8 cellular contexts compared by ENCODE assay signal in the genomic region with DNA sequence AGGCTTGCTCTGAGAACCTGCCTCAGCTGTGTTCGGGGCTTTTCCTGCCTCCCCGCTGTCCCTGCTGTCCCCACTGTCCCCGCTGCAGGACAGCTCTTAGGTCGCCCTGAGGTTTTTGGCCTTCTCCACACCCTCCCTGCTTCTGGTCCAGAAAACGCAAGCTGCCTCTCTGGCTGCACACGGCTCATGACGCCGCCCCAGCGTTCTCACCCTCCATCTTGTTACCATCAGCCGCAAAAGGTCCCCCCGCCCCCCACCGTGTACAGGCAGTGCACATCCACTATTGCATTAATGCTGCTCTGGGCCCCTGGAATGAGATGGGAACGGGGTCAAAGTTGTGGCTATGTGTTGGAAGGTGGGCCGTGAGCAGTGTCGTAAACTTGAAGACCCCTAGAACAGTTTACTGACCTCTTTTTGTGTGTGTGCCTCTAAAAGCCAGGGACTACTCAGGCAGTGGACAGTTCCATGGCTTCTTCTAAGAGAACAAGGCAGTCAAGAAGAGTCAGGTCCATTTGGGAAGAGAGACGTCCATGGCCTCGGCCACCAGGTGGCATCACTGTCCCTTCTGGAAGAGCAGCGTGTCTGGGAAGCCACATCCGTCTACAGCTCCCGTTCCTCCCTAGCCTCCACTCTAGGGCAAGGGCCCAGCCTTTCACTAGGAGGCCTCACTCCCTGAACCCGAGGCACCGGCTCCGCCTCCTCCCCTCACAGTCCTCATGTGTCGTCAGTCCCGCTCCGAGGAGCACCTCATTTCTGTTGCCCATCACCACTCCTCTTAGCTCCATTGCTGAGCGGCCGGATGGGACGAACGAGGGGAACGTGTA. TPM values are rescaled to one million over a fixed set of nuclear protein-coding genes. Genes with fewer than 3 reads are reported as not detected.
DNase-seq lines count a peak whose midpoint lies in the region; ATAC-seq and TF ChIP-seq lines count a peak whose summit lies in the region.

No MANE protein-coding gene starts in this region.

- H3K36me3 ChIP-seq in CD8-positive, alpha-beta T cell (ENCODE audit: insufficient read depth, low read length), result no peaks in the 10 kb centered on the region
- H3K36me3 ChIP-seq in WERI-Rb-1 (peaks cover 49% of the 10 kb centered on the region), breast epithelium (no peaks in the 10 kb centered on the region)

- no peak overlapping the region for H3K27ac ChIP-seq in CD8-positive, alpha-beta T cell (ENCODE audit: low read depth, low read length)
- no peak overlapping the region for H3K27ac ChIP-seq in H9 (ENCODE audit: insufficient read length, low read depth, low read length)
- no peak overlapping the region for H3K27ac ChIP-seq in WERI-Rb-1
- H3K27ac ChIP-seq in breast epithelium, result peak overlapping the region in 1 of 2 donors; percentile 71

- no peak overlapping the region for H2BK120ac ChIP-seq in H9 (ENCODE audit: low read depth, low read length, poor library complexity, severe bottlenecking)

- CTCF ChIA-PET in CD8-positive, alpha-beta T cell (lab: Charles Lee), result interaction anchor here (1.0 to 1.8 kb wide), 5 partner anchors 30 to 465 kb away, joined by 3 to 8 read pairs (median 4); no protein-coding TSS in a partner anchor

- no peak overlapping the region for H4K8ac ChIP-seq in H9 (replicated peaks; ENCODE audit: insufficient read length, low read depth, low read length)

- no peak overlapping the region for H2AFZ ChIP-seq in H9 (ENCODE audit: low read length)

- no CpG with 5 or more reads among the region's 31 CpGs for WGBS in H9 (ENCODE audit: extremely low coverage, insufficient read length, low lambda C conversion rate)

- no peak overlapping the region for H3T11ph ChIP-seq in H9 (ENCODE audit: low read length)

- H3K27ac Mint-ChIP-seq in CD8-positive, alpha-beta T cell, result no peak overlapping the region
- peak overlapping the region in 2 of 3 experiments; percentile 5 to 46; a peak in 1 of 7 replicates for H3K27ac Mint-ChIP-seq in H9

- no peak overlapping the region for H3K14ac ChIP-seq in H9 (ENCODE audit: insufficient read depth, low read length)

- no peak overlapping the region for H3K23ac ChIP-seq in H9 (ENCODE audit: insufficient read length, low read depth, low read length)

- no peaks in the 10 kb centered on the region for H3K79me2 ChIP-seq in H9 (ENCODE audit: insufficient read depth, low read length)

- no peak for TF ChIP-seq POLR2A in breast epithelium (IDR thresholded peaks at IDR 0.05)

- no peak overlapping the region for H4K5ac ChIP-seq in H9 (ENCODE audit: insufficient read length, low read depth, low read length)

- no peaks in the 10 kb centered on the region for H3K9me3 Mint-ChIP-seq in CD8-positive, alpha-beta T cell
- no peaks in the 10 kb centered on the region for H3K9me3 Mint-ChIP-seq in H9

- H3K4me2 ChIP-seq in H9 (ENCODE audit: insufficient read depth, insufficient read length, low read length), result no peak overlapping the region

- no peaks in the 10 kb centered on the region for H3K27me3 ChIP-seq in CD8-positive, alpha-beta T cell (ENCODE audit: insufficient read depth, low read length)
- H3K27me3 ChIP-seq in H9 (ENCODE audit: insufficient read depth, low read length), result no peaks in the 10 kb centered on the region
- no peaks in the 10 kb centered on the region for H3K27me3 ChIP-seq in WERI-Rb-1 (ENCODE audit: insufficient read depth, low read depth, severe bottlenecking)
- H3K27me3 ChIP-seq in breast epithelium, result no peaks in the 10 kb centered on the region

- DNase-seq in CD8-positive, alpha-beta T cell, result peak; percentile 16 to 79 (median 57)
- DNase-seq in H9 (peak; percentile 97), NCI-H2227 (lab: John Stamatoyannopoulos, UW; ENCODE audit: unreplicated experiment) (peak; percentile 93), WERI-Rb-1 (peak; percentile 90), breast epithelium (ENCODE audit: low spot score in 2 of 2) (peak; percentile 84 to 85), islet precursor cell (peak; percentile 97)
- peak; percentile 29 to 49 for DNase-seq in stimulated activated CD4-positive, alpha-beta T cell treated with anti-CD3 and anti-CD28 coated beads, Interleukin-15, amount 100 ng/mL, for 1 hour (ENCODE audit: low read depth in 1 of 2, low spot score in 1 of 2)

- no peak overlapping the region for H3K56ac ChIP-seq in H9 (ENCODE audit: insufficient read length, low read depth, low read length)

- H2BK5ac ChIP-seq in H9 (ENCODE audit: insufficient read length, low read length), result no peak overlapping the region

- H3K36me3 Mint-ChIP-seq in CD8-positive, alpha-beta T cell, result no peaks in the 10 kb centered on the region
- H3K36me3 Mint-ChIP-seq in H9 (ENCODE audit: insufficient read depth in 1 of 3, low read depth in 3 of 3), result peaks cover 0 to 1% (median 0%) of the 10 kb centered on the region in 3 experiments; a peak in 2 of 7 replicates

- no peak overlapping the region for H3K18ac ChIP-seq in H9 (ENCODE audit: insufficient read length, low read depth, low read length)

- H2BK12ac ChIP-seq in H9 (ENCODE audit: insufficient read length, low read depth, low read length), result no peak overlapping the region

- POLR2A ChIA-PET in CD8-positive, alpha-beta T cell (lab: Charles Lee), result no interaction called here

- no peaks in the 10 kb centered on the region for H3K79me1 ChIP-seq in H9 (ENCODE audit: insufficient read depth, low read depth, low read length, poor library complexity, severe bottlenecking)

- H4K91ac ChIP-seq in H9 (ENCODE audit: insufficient read length, low read depth, low read length), result no peak overlapping the region

- H4K20me1 ChIP-seq in H9 (ENCODE audit: control insufficient read depth, insufficient read depth, insufficient read length), result no peaks in the 10 kb centered on the region

- peak; percentile 62 for ATAC-seq in CD8-positive, alpha-beta T cell
- no peak for ATAC-seq in HG03159 (IDR thresholded peaks at IDR 0.05; ENCODE audit: unreplicated experiment)

- H3K4me1 Mint-ChIP-seq in CD8-positive, alpha-beta T cell (ENCODE audit: low read depth), result peaks cover 4% of the 10 kb centered on the region
- peaks cover 13 to 14% of the 10 kb centered on the region in 2 experiments for H3K4me1 Mint-ChIP-seq in H9

- H3K9me3 ChIP-seq in CD8-positive, alpha-beta T cell (ENCODE audit: low read length), result no peaks in the 10 kb centered on the region
- no peaks in the 10 kb centered on the region for H3K9me3 ChIP-seq in H9 (ENCODE audit: control insufficient read depth, low read depth, low read length)
- no peaks in the 10 kb centered on the region for H3K9me3 ChIP-seq in WERI-Rb-1 (ENCODE audit: severe bottlenecking)
- H3K9me3 ChIP-seq in breast epithelium, result no peaks in the 10 kb centered on the region

- no peak overlapping the region for H3K4ac ChIP-seq in H9 (ENCODE audit: low read depth, low read length)

- H2BK15ac ChIP-seq in H9 (ENCODE audit: low read depth, low read length), result no peak overlapping the region

- H2AK5ac ChIP-seq in H9 (ENCODE audit: insufficient read length, low read length), result no peak overlapping the region

- no peak overlapping the region for H2BK20ac ChIP-seq in H9 (ENCODE audit: low read depth, low read length, poor library complexity, severe bottlenecking)

- peak; percentile 28 for TF ChIP-seq CTCF in CD8-positive, alpha-beta T cell (IDR thresholded peaks at IDR 0.05)
- TF ChIP-seq CTCF in H9 (conservative IDR thresholded peaks at IDR 0.05), result peak; percentile 93
- peak; percentile 97 for TF ChIP-seq CTCF in WERI-Rb-1 (IDR thresholded peaks at IDR 0.05; ENCODE audit: low read depth, low read length)
- TF ChIP-seq CTCF in breast epithelium (IDR thresholded peaks at IDR 0.05), result peak; percentile 64 to 90 (median 83)

- H3K23me2 ChIP-seq in H9 (ENCODE audit: insufficient read length, low read depth, low read length, poor library complexity, severe bottlenecking), result no peaks in the 10 kb centered on the region

- no peak overlapping the region for H3K9ac ChIP-seq in H9 (ENCODE audit: extremely low read depth, insufficient read length, low read length)

- H3K4me3 ChIP-seq in CD8-positive, alpha-beta T cell (ENCODE audit: low read depth, low read length), result no peak overlapping the region
- H3K4me3 ChIP-seq in WERI-Rb-1 (ENCODE audit: low read depth, low read length), result no peak overlapping the region
- no peak overlapping the region for H3K4me3 ChIP-seq in breast epithelium

- H3K27me3 Mint-ChIP-seq in CD8-positive, alpha-beta T cell (ENCODE audit: low read depth), result peaks cover 9% of the 10 kb centered on the region
- no peaks in the 10 kb centered on the region for H3K27me3 Mint-ChIP-seq in H9 (ENCODE audit: low read depth)

- H3K4me3 Mint-ChIP-seq in CD8-positive, alpha-beta T cell, result no peak overlapping the region
- H3K4me3 Mint-ChIP-seq in H9, result no peak overlapping the region; a peak in 1 of 5 replicates

- intact Hi-C loops in CD8-positive, alpha-beta T cell (cut with DNase I, micrococcal nuclease), result loop anchor here (1.0 to 5.0 kb wide), 4 partner anchors 135 to 1017 kb away; no protein-coding TSS in a partner anchor
- intact Hi-C loops in breast epithelium (cut with DNase I; ENCODE audit: low total_unique reads), result no loop called here

- H3K4me1 ChIP-seq in CD8-positive, alpha-beta T cell (ENCODE audit: insufficient read depth, low read length), result no peaks in the 10 kb centered on the region
- H3K4me1 ChIP-seq in H9 (ENCODE audit: insufficient read depth, low read length), result peaks cover 2% of the 10 kb centered on the region; the same call in 1 of the 2 replicates
- H3K4me1 ChIP-seq in breast epithelium, result no peaks in the 10 kb centered on the region

RNA-seq across cellular contexts. Expression of gene MKRN1, which starts 38.5 kb away (rescaled TPM):
- 100 to 1,000 TPM; 146 to 148 TPM for total RNA-seq in CD8-positive, alpha-beta T cell
- total RNA-seq in H9 (2021) (106 and 112 TPM in 2 replicates), breast epithelium (10 to 100 TPM; 58.7 to 96.2 (median 85.0) TPM)

Comparison
In these comparisons a context has a peak if more than half of its experiments do, and no peak if none do; other contexts are left out.
1. DNase-seq: peak in every context shown above with its lines; median percentile 97 in H9; 97 in islet precursor cell; 93 in NCI-H2227; 90 in WERI-Rb-1; 84 in breast epithelium; 57 in CD8-positive, alpha-beta T cell; 39 in stimulated activated CD4-positive, alpha-beta T cell treated with anti-CD3 and anti-CD28 coated beads, Interleukin-15, amount 100 ng/mL, for 1 hour.
2. CTCF ChIP-seq: peak in every context shown above with its lines; median percentile 97 in WERI-Rb-1; 93 in H9; 83 in breast epithelium; 28 in CD8-positive, alpha-beta T cell.